In the genomic region with DNA sequence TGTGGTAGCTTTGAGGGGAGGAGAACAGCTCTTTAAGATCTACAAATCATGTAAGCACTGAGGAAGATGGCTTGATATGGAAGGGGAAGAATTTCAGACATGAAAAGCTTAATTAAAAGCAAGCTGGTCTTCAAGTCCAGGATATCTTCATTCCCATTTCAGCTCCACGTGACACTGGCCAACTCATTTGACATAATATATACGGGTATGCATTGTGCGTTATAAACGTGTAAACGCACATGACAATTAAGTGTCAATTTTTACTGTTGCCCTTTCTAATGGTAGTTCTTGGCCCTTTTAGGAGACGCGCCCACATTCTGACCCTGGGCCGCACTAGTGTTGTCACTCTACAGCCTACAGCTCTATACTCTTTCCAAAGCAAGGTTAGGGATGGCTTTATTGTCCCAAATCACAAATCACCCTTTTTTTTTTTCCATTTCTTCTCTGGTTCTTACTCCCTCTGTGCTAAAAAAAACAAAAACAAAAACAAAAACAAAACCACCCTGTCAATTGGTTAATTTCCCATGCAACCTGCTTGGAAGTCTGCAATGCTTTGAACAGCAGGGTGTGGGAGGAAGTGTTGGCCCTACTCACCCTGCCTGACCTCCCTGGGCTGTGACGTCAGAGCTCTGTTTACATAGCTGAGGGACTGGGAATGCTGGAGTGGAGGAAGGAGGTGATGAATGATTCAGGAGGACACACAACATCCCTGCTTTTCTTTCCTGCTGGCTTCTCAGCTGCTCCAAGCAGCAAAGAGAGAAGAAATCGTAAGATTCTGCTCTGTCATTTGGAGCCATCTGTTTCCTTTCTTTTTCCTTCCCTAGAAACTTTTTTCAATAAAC, we compare ENCODE assay signal across 11 cellular contexts. TPM values are rescaled to one million over a fixed set of nuclear protein-coding genes. Genes with fewer than 3 reads are reported as not detected.
DNase-seq lines count a peak whose midpoint lies in the region; ATAC-seq, FAIRE-seq and TF ChIP-seq lines count a peak whose summit lies in the region.
"Had no signal": no experiment of that assay in that cellular context is flagged by ENCODE, and none has a peak within 500 bp of the region (broad histone marks: within the 10 kb centered on the region; RNA-seq: fewer than 3 reads in every experiment).

No MANE protein-coding gene starts in this region.

- H3K4me2 ChIP-seq in mammary epithelial cell (ENCODE audit: insufficient read depth, low read depth, low read length) (no peak overlapping the region), HepG2 (ENCODE audit: low read depth, low read length) (no peak overlapping the region; the same call in 1 of the 2 replicates), OCI-LY7 (ENCODE audit: low read length) (no peak overlapping the region)

- no peaks in the 10 kb centered on the region for H3K9me2 ChIP-seq in OCI-LY7 (ENCODE audit: insufficient read depth, low read length)

- H3K36me3 Mint-ChIP-seq in activated naive CD4-positive, alpha-beta T cell treated with anti-CD3 and anti-CD28 coated beads, Interleukin-2, amount 50 U/mL, for 24 hours, result peaks cover 5% of the 10 kb centered on the region
- no peaks in the 10 kb centered on the region for H3K36me3 Mint-ChIP-seq in activated naive CD4-positive, alpha-beta T cell treated with anti-CD3 and anti-CD28 coated beads, Interleukin-2, amount 50 U/mL, for 72 hours

- TF ChIP-seq RAD21 in HepG2 (CRISPR knock-in tag; IDR thresholded peaks at IDR 0.05), result no peak

- TF ChIP-seq EP300 in HepG2 (IDR thresholded peaks at IDR 0.05; ENCODE audit: low read depth in 2 of 2, low read length in 2 of 2) (peak in 1 of 2 experiments; percentile 7; a peak in 1 of 4 replicates), HepG2 (CRISPR knock-in tag; IDR thresholded peaks at IDR 0.05; ENCODE audit: borderline replicate concordance) (no peak)

- ATAC-seq in activated naive CD4-positive, alpha-beta T cell treated with anti-CD3 and anti-CD28 coated beads, Interleukin-2, amount 50 U/mL, for 72 hours, result no peak
- peak; percentile 71 for ATAC-seq in HepG2
- no peak for ATAC-seq in HG02938 (IDR thresholded peaks at IDR 0.05; ENCODE audit: unreplicated experiment)

- no peak overlapping the region for H3K27ac Mint-ChIP-seq in activated naive CD4-positive, alpha-beta T cell treated with anti-CD3 and anti-CD28 coated beads, Interleukin-2, amount 50 U/mL, for 24 hours
- H3K27ac Mint-ChIP-seq in activated naive CD4-positive, alpha-beta T cell treated with anti-CD3 and anti-CD28 coated beads, Interleukin-2, amount 50 U/mL, for 72 hours, result peak overlapping the region in 1 of 2 donors; percentile 40

- H3K9me3 ChIP-seq in mammary epithelial cell (replicated peaks; ENCODE audit: insufficient read depth, low read length) (no peaks in the 10 kb centered on the region), HepG2 (ENCODE audit: low read length) (no peaks in the 10 kb centered on the region), OCI-LY7 (ENCODE audit: low read length) (no peaks in the 10 kb centered on the region)

- H3K27me3 Mint-ChIP-seq in activated naive CD4-positive, alpha-beta T cell treated with anti-CD3 and anti-CD28 coated beads, Interleukin-2, amount 50 U/mL, for 24 hours, result no peaks in the 10 kb centered on the region

- H3K9ac ChIP-seq in mammary epithelial cell (ENCODE audit: insufficient read depth, low read length), result no peak overlapping the region
- no peak overlapping the region for H3K9ac ChIP-seq in HepG2 (ENCODE audit: insufficient read depth, low read depth, low read length)

- no peaks in the 10 kb centered on the region for H3K9me3 Mint-ChIP-seq in activated naive CD4-positive, alpha-beta T cell treated with anti-CD3 and anti-CD28 coated beads, Interleukin-2, amount 50 U/mL, for 24 hours
- no peaks in the 10 kb centered on the region for H3K9me3 Mint-ChIP-seq in activated naive CD4-positive, alpha-beta T cell treated with anti-CD3 and anti-CD28 coated beads, Interleukin-2, amount 50 U/mL, for 72 hours

- WGBS in mammary epithelial cell (ENCODE audit: low coverage, missing lambda C conversion rate), result 89% methylated on average over 10 of the region's 10 CpGs
- WGBS in HepG2 (ENCODE audit: low lambda C conversion rate), result 76% methylated on average over 10 of the region's 10 CpGs

- dilution Hi-C loops in mammary epithelial cell (cut with HindIII; ENCODE audit: low sequenced_read_pairs), result no loop called here

- H2AFZ ChIP-seq in mammary epithelial cell (ENCODE audit: low read depth, low read length) (no peak overlapping the region), HepG2 (ENCODE audit: low read length) (no peak overlapping the region), OCI-LY7 (ENCODE audit: low read length) (no peak overlapping the region)

- H3K36me3 ChIP-seq in mammary epithelial cell (ENCODE audit: insufficient read depth, low read length) (no peaks in the 10 kb centered on the region), HepG2 (replicated peaks in 1 of 2; ENCODE audit: control insufficient read depth in 1 of 2, insufficient read depth in 2 of 2, low read length in 2 of 2) (no peaks in the 10 kb centered on the region), OCI-LY7 (ENCODE audit: insufficient read depth, low read length) (no peaks in the 10 kb centered on the region)

- POLR2A ChIA-PET in HepG2 (lab: Yijun Ruan, JAX), result interaction anchor here (2.8 kb wide), 1 partner anchor 19 kb away, joined by 18 read pairs; a partner anchor contains a TSS
- POLR2A ChIA-PET in OCI-LY7 (lab: Charles Lee), result interaction anchor here (0.5 to 9.6 kb wide), 6 partner anchors 9 to 1015 kb away, joined by 3 to 74 read pairs (median 4); a partner anchor contains a TSS

- H3K27me3 ChIP-seq in mammary epithelial cell (ENCODE audit: insufficient read depth, low read length) (no peaks in the 10 kb centered on the region), HepG2 (ENCODE audit: control insufficient read depth in 1 of 2, insufficient read depth in 2 of 2, low read length in 2 of 2) (no peaks in the 10 kb centered on the region)

- H3K79me2 ChIP-seq in mammary epithelial cell (ENCODE audit: insufficient read depth, low read length), result no peaks in the 10 kb centered on the region
- no peaks in the 10 kb centered on the region for H3K79me2 ChIP-seq in HepG2 (ENCODE audit: insufficient read depth, low read length)
- no peaks in the 10 kb centered on the region for H3K79me2 ChIP-seq in OCI-LY7 (ENCODE audit: insufficient read depth, low read depth, low read length)

- no peak overlapping the region for H3K4me3 ChIP-seq in mammary epithelial cell (replicated peaks in 1 of 3; ENCODE audit: insufficient read depth in 1 of 3, low read depth in 2 of 3, low read length in 3 of 3)
- no peak overlapping the region for H3K4me3 ChIP-seq in HepG2 (replicated peaks in 1 of 3; ENCODE audit: insufficient read depth in 1 of 3, low read depth in 2 of 3, low read length in 3 of 3)
- no peak overlapping the region for H3K4me3 ChIP-seq in OCI-LY7 (ENCODE audit: low read depth, low read length, poor library complexity, severe bottlenecking)

- intact Hi-C loops in mammary epithelial cell (cut with micrococcal nuclease) (no loop called here), HepG2 (cut with micrococcal nuclease; ENCODE audit: unreplicated experiment) (no loop called here), OCI-LY7 (cut with micrococcal nuclease; ENCODE audit: unreplicated experiment) (no loop called here)

- TF ChIP-seq POLR2A in HepG2 (IDR thresholded peaks at IDR 0.05; ENCODE audit: insufficient read depth in 1 of 2, low read depth in 2 of 2, low read length in 2 of 2), result no peak

- in situ Hi-C loops in mammary epithelial cell (cut with MboI; ENCODE audit: low sequenced_read_pairs in 2 of 2) (no loop called here), HepG2 (cut with HindIII; ENCODE audit: extremely low pct_ligation_motif_present, low pct_unique_long_range_greater_than_20kb) (no loop called here)

- TF ChIP-seq CTCF in mammary epithelial cell (conservative IDR thresholded peaks at IDR 0.05 in 1 of 2, IDR thresholded peaks at IDR 0.05 in 1 of 2; ENCODE audit: extremely low read depth in 1 of 2, insufficient read depth in 1 of 2, low read depth in 1 of 2, low read length in 2 of 2), result no peak
- TF ChIP-seq CTCF in HepG2 (CRISPR knock-in tag; IDR thresholded peaks at IDR 0.05), result no peak
- TF ChIP-seq CTCF in OCI-LY7 (conservative IDR thresholded peaks at IDR 0.05; ENCODE audit: low read length), result no peak

- no peak overlapping the region for H3K27ac ChIP-seq in mammary epithelial cell (ENCODE audit: insufficient read depth, low read depth, low read length)
- H3K27ac ChIP-seq in HepG2 (ENCODE audit: extremely low read length, insufficient read depth, low read length), result no peak overlapping the region
- H3K27ac ChIP-seq in OCI-LY7 (ENCODE audit: low read depth, low read length, poor library complexity, severe bottlenecking), result no peak overlapping the region
- H3K27ac ChIP-seq: HL-60 had no signal

- peak; percentile 58 for FAIRE-seq in HepG2 (lab: Jason Lieb, UNC)
- FAIRE-seq: D721Med had no signal

- no peak for DNase-seq in activated naive CD4-positive, alpha-beta T cell treated with anti-CD3 and anti-CD28 coated beads, Interleukin-2, amount 50 U/mL, for 72 hours (ENCODE audit: low spot score in 2 of 2)
- peak; percentile 72 for DNase-seq in mammary epithelial cell
- DNase-seq in HepG2 (ENCODE audit: low spot score), result peak; percentile 85
- no peak for DNase-seq in OCI-LY7 (ENCODE audit: low spot score)
- no peak for DNase-seq in NCI-H2107 (lab: John Stamatoyannopoulos, UW)
- no peak for DNase-seq in amniotic stem cell (lab: John Stamatoyannopoulos, UW)
- DNase-seq: activated gamma-delta T cell treated with Interleukin-2 at 50 U/mL for 16 hours had no signal

- H3K4me1 ChIP-seq in mammary epithelial cell (ENCODE audit: insufficient read depth, low read length) (peaks cover 3% of the 10 kb centered on the region), HepG2 (ENCODE audit: insufficient read depth, low read length) (peaks cover 42% of the 10 kb centered on the region), OCI-LY7 (ENCODE audit: insufficient read depth, low read length, poor library complexity, severe bottlenecking) (peaks cover 40% of the 10 kb centered on the region)

- H3K4me1 Mint-ChIP-seq in activated naive CD4-positive, alpha-beta T cell treated with anti-CD3 and anti-CD28 coated beads, Interleukin-2, amount 50 U/mL, for 24 hours, result no peaks in the 10 kb centered on the region

- no peaks in the 10 kb centered on the region for H4K20me1 ChIP-seq in mammary epithelial cell (ENCODE audit: insufficient read depth, low read length)
- no peaks in the 10 kb centered on the region for H4K20me1 ChIP-seq in HepG2 (ENCODE audit: insufficient read depth, low read length)
- no peaks in the 10 kb centered on the region for H4K20me1 ChIP-seq in OCI-LY7 (ENCODE audit: insufficient read depth, low read length)

- CTCF ChIA-PET in mammary epithelial cell (lab: Charles Lee; ENCODE audit: low non-redundant PET) (no interaction called here), HepG2 (lab: Yijun Ruan, JAX; ENCODE audit: low intra/inter-chr PET ratio, low total read pairs) (no interaction called here), OCI-LY7 (lab: Charles Lee; ENCODE audit: unreplicated experiment) (interaction anchor here (0.9 to 1.6 kb wide), 2 partner anchors 9 to 18 kb away, joined by 3 to 4 read pairs; no protein-coding TSS in a partner anchor)

- H3K4me3 Mint-ChIP-seq in activated naive CD4-positive, alpha-beta T cell treated with anti-CD3 and anti-CD28 coated beads, Interleukin-2, amount 50 U/mL, for 24 hours, result peak overlapping the region; percentile 13

- BruUV-seq in mammary epithelial cell (replicated peaks; lab: Mats Ljungman, UMichigan) (no TSS peak), HepG2 (replicated peaks; lab: Mats Ljungman, UMichigan) (no TSS peak), OCI-LY7 (replicated peaks; lab: Mats Ljungman, UMichigan) (no TSS peak)

RNA-seq across cellular contexts. Expression of a gene that starts 19.3 kb away (rescaled TPM):
- 10 to 100 TPM in 1 of 2 donors, 1 to 10 TPM in 1; 5.8 to 12.2 TPM for total RNA-seq in activated naive CD4-positive, alpha-beta T cell treated with anti-CD3 and anti-CD28 coated beads, Interleukin-2, amount 50 U/mL, for 72 hours
- total RNA-seq in mammary epithelial cell (10 to 100 TPM; 18.2 to 32.3 TPM), HepG2 (2016; rRNA removed; fragmentation: Illumina TruSeq; extraction: Trizol) (37.2 and 56.5 TPM in 2 replicates), OCI-LY7 (2022) (27.9 and 28.7 TPM in 2 replicates)
- polyA plus RNA-seq in mammary epithelial cell (12.6 TPM), HepG2 (2011; rRNA removed) (15.5 and 18.2 TPM in 2 replicates)
- polyA minus RNA-seq in mammary epithelial cell, result 10.6 TPM
- total RNA-seq in HepG2 (2016; cell fraction: cytosol; rRNA removed; fragmentation: Illumina TruSeq; extraction: Trizol; ENCODE audit: low read depth), result 7.6 and 10.1 TPM in 2 replicates
- total RNA-seq in HepG2 (2016; cell fraction: insoluble cytoplasmic fraction; rRNA removed; fragmentation: Illumina TruSeq; extraction: Trizol), result 35.6 and 54.0 TPM in 2 replicates
- total RNA-seq in HepG2 (2016; cell fraction: membrane; rRNA removed; fragmentation: Illumina TruSeq; extraction: Trizol), result 27.8 and 28.5 TPM in 2 replicates
- total RNA-seq in HepG2 (2016; cell fraction: nucleus; rRNA removed; fragmentation: Illumina TruSeq; extraction: Trizol), result 12.9 and 19.7 TPM in 2 replicates
- 7.6 and 12.8 TPM in 2 replicates for polyA plus RNA-seq in HepG2 (2011; cell fraction: cytosol; rRNA removed)
- polyA plus RNA-seq in HepG2 (2011; cell fraction: nucleus; rRNA removed), result 3.0 and 4.3 TPM in 2 replicates
- 23.4 and 28.5 TPM in 2 replicates for polyA plus RNA-seq in HepG2 (2012)
- polyA plus RNA-seq in HepG2 (2016; cell fraction: cytosol; fragmentation: Illumina TruSeq; extraction: Trizol; ENCODE audit: low read depth), result 10.0 and 12.2 TPM in 2 replicates
- polyA plus RNA-seq in HepG2 (2016; cell fraction: insoluble cytoplasmic fraction; fragmentation: Illumina TruSeq; extraction: Trizol; ENCODE audit: low read depth), result 51.8 and 54.0 TPM in 2 replicates
- 26.0 and 26.7 TPM in 2 replicates for polyA plus RNA-seq in HepG2 (2016; cell fraction: membrane; fragmentation: Illumina TruSeq; extraction: Trizol; ENCODE audit: low read depth)
- polyA plus RNA-seq in HepG2 (2016; cell fraction: nucleus; fragmentation: Illumina TruSeq; extraction: Trizol; ENCODE audit: insufficient read depth, low read depth), result 20.2 and 24.4 TPM in 2 replicates
- polyA minus RNA-seq in HepG2 (2011; rRNA and poly(A)+ RNA removed; ENCODE audit: low replicate concordance), result 4.2 and 5.1 TPM in 2 replicates
- 13.5 and 15.4 TPM in 2 replicates for polyA minus RNA-seq in HepG2 (2011; cell fraction: cytosol; rRNA and poly(A)+ RNA removed)
- polyA minus RNA-seq in HepG2 (2011; cell fraction: nucleus; rRNA and poly(A)+ RNA removed), result 8.2 and 11.7 TPM in 2 replicates
- 25.4 and 37.8 TPM in 2 replicates for total RNA-seq in OCI-LY7 (2014; rRNA removed; shearing (Covaris generic))

Comparison
In these comparisons a context has a peak if more than half of its experiments do, and no peak if none do; other contexts are left out.
1. DNase-seq: peak in mammary epithelial cell (single experiment) and HepG2 (single experiment); none in activated naive CD4-positive, alpha-beta T cell treated with anti-CD3 and anti-CD28 coated beads, Interleukin-2, amount 50 U/mL, for 72 hours (0 of 2), OCI-LY7 (single experiment), NCI-H2107 (single experiment) and amniotic stem cell (single experiment).